In genomic region chr4:88737304-88738015, GRCh38 we compare ENCODE assay signal across 9 cellular contexts.
A peak's percentile ranks its signal among the peaks of the same experiment; 100 is the strongest.
DNase-seq lines count a peak whose midpoint lies in the region; ATAC-seq and TF ChIP-seq lines count a peak whose summit lies in the region.
"Had no signal": no experiment of that assay in that cellular context is flagged by ENCODE, and none has a peak within 500 bp of the region (broad histone marks: within the 10 kb centered on the region; RNA-seq: fewer than 3 reads in every experiment).

No MANE protein-coding gene starts in this region.

- peak overlapping the region; percentile 41 to 52 for H3K27ac ChIP-seq in tibial artery

- ATAC-seq in activated CD4-positive, CD25-positive, alpha-beta regulatory T cell treated with anti-CD3 and anti-CD28 coated beads, Interleukin-2, amount 50 U/mL, for 24 hours = peak; percentile 36 to 53
- peak; percentile 96 for ATAC-seq in HG02981 (IDR thresholded peaks at IDR 0.05; ENCODE audit: unreplicated experiment)
- ATAC-seq in SK-N-SH treated with all-trans-retinoic acid at 6 μM for 48 hours = peak; percentile 78
- ATAC-seq: Panc1 had no signal

- no peak for TF ChIP-seq CTCF in tibial artery (IDR thresholded peaks at IDR 0.05)

- H3K27me3 ChIP-seq in tibial artery = no peaks in the 10 kb centered on the region

- H3K36me3 ChIP-seq in tibial artery = peaks cover 0 to 32% (median 20%) of the 10 kb centered on the region in 3 donors

- H3K4me3 ChIP-seq in tibial artery = no peak overlapping the region

- intact Hi-C loops in tibial artery (cut with DNase I; ENCODE audit: low total_unique reads) = no loop called here

- peaks cover 0 to 63% (median 37%) of the 10 kb centered on the region in 4 donors for H3K4me1 ChIP-seq in tibial artery

- no peak for DNase-seq in activated CD4-positive, CD25-positive, alpha-beta regulatory T cell treated with anti-CD3 and anti-CD28 coated beads, Interleukin-2, amount 50 U/mL, for 72 hours
- DNase-seq in kidney tubule cell (ENCODE audit: low spot score) = peak; percentile 91
- no peak for DNase-seq in tibial artery
- DNase-seq in superior temporal gyrus (ENCODE audit: extremely low spot score) = no peak
- DNase-seq in HCEC 1CT = no peak

- H3K9me3 ChIP-seq in tibial artery = no peaks in the 10 kb centered on the region

TF ChIP-seq in SK-N-SH treated with all-trans-retinoic acid at 6 μM for 48 hours, 23 proteins besides CTCF, POLR2A, EP300 and RAD21:
- no peak for TF ChIP-seq CREB5 (CRISPR knock-in tag; IDR thresholded peaks at IDR 0.05; ENCODE audit: low read depth)
- TF ChIP-seq BACH2 (CRISPR knock-in tag; IDR thresholded peaks at IDR 0.05; ENCODE audit: borderline replicate concordance) = no peak
- TF ChIP-seq PPARA (CRISPR knock-in tag; IDR thresholded peaks at IDR 0.05; ENCODE audit: borderline replicate concordance) = no peak
- TF ChIP-seq ARNTL (CRISPR knock-in tag; IDR thresholded peaks at IDR 0.05; ENCODE audit: borderline replicate concordance, low read depth) = no peak
- TF ChIP-seq TOX (CRISPR knock-in tag; IDR thresholded peaks at IDR 0.05; ENCODE audit: borderline replicate concordance) = 0 out of 2 replicates have a peak, but pooled peaks have one; percentile 44

Comparison
In these comparisons a context has a peak if more than half of its experiments do, and no peak if none do; other contexts are left out.
1. ATAC-seq: peak in every context shown above with its lines; median percentile 96 in HG02981; 78 in SK-N-SH treated with all-trans-retinoic acid at 6 μM for 48 hours; 44 in activated CD4-positive, CD25-positive, alpha-beta regulatory T cell treated with anti-CD3 and anti-CD28 coated beads, Interleukin-2, amount 50 U/mL, for 24 hours.